Comparison of ENCODE assay signal across 11 cellular contexts in the genomic region with DNA sequence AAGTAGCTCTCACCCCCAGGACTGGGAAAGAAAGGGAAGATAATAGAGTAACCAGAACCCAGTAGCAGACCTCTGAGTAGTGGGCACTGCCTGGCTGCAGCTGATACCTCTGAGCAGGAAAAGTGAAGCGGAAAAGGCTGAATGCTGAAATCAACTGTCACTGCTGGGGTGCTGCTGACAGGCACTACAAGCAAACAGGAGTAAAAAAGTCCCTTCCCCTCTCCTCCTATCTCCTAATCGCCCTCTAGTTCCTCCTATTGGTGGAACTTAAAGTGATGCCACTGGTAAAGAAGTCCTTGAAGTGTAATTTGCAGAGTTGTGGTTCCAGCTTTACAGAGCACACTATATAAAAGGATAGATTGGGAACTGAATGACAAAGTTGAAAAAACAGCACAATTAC. TPM values are rescaled to one million over a fixed set of nuclear protein-coding genes. Genes with fewer than 3 reads are reported as not detected.
DNase-seq lines count a peak whose midpoint lies in the region; ATAC-seq and TF ChIP-seq lines count a peak whose summit lies in the region.
"Had no signal": no experiment of that assay in that cellular context is flagged by ENCODE, and none has a peak within 500 bp of the region (broad histone marks: within the 10 kb centered on the region; RNA-seq: fewer than 3 reads in every experiment).

No MANE protein-coding gene starts in this region.

- intact Hi-C loops in right cardiac atrium (cut with DNase I): loop anchor here (10.0 kb wide), 2 partner anchors 68 to 568 kb away; a partner anchor contains a TSS

- TF ChIP-seq CTCF in epithelial cell of proximal tubule (conservative IDR thresholded peaks at IDR 0.05; ENCODE audit: low read depth, low read length): peak; percentile 56

- peaks cover 13% of the 10 kb centered on the region for H3K4me1 ChIP-seq in skeletal muscle satellite cell (ENCODE audit: control insufficient read depth, insufficient read depth, low read length)
- H3K4me1 ChIP-seq in right cardiac atrium (ENCODE audit: control insufficient read depth, insufficient read depth, low read length): no peaks in the 10 kb centered on the region
- H3K4me1 ChIP-seq: parathyroid adenoma had no signal

- no peak overlapping the region for H3K27ac ChIP-seq in right cardiac atrium (ENCODE audit: low read length)
- H3K27ac ChIP-seq: parathyroid adenoma had no signal

- H3K9me3 ChIP-seq in skeletal muscle satellite cell (replicated peaks; ENCODE audit: low read length) (no peaks in the 10 kb centered on the region), right cardiac atrium (ENCODE audit: control insufficient read depth, low read length) (no peaks in the 10 kb centered on the region)

- no peak for ATAC-seq in HG03175 (IDR thresholded peaks at IDR 0.05; ENCODE audit: unreplicated experiment)
- ATAC-seq in right cardiac atrium: no peak
- ATAC-seq in HG02588 (IDR thresholded peaks at IDR 0.05; ENCODE audit: unreplicated experiment): no peak
- ATAC-seq: stimulated activated naive CD8-positive, alpha-beta T cell treated with anti-CD3 and anti-CD28 coated beads, Interleukin-15, Interleukin-2, amounts not matched to agents 100 U/mL and 50 U/mL, for 24 hours had no signal

- H3K27me3 ChIP-seq in skeletal muscle satellite cell (ENCODE audit: control insufficient read depth, insufficient read depth, low read length) (no peaks in the 10 kb centered on the region), right cardiac atrium (ENCODE audit: control insufficient read depth, insufficient read depth) (no peaks in the 10 kb centered on the region)

- H3K9ac ChIP-seq in skeletal muscle satellite cell (ENCODE audit: low read depth, low read length): no peak overlapping the region
- H3K9ac ChIP-seq: parathyroid adenoma had no signal

- H3K4me2 ChIP-seq in skeletal muscle satellite cell (ENCODE audit: low read length): peak overlapping the region; percentile 72

- 37% methylated on average over 2 of the region's 2 CpGs for WGBS in right cardiac atrium

- DNase-seq in DMS 273 (lab: John Stamatoyannopoulos, UW; ENCODE audit: unreplicated experiment) (peak; percentile 12), DMS 273 treated with DMSO at 0.1 percent for 48 hours (lab: John Stamatoyannopoulos, UW) (no peak), OCI-M2 (lab: John Stamatoyannopoulos, UW; ENCODE audit: unreplicated experiment) (peak; percentile 54), epithelial cell of proximal tubule (ENCODE audit: low read depth) (peak; percentile 15), right cardiac atrium (no peak)
- DNase-seq: 8988T; stimulated activated naive CD8-positive, alpha-beta T cell treated with anti-CD3 and anti-CD28 coated beads, Interleukin-15, Interleukin-2, amounts not matched to agents 100 U/mL and 50 U/mL, for 24 hours had no signal

- H3K36me3 ChIP-seq in skeletal muscle satellite cell (ENCODE audit: insufficient read depth, low read length): no peaks in the 10 kb centered on the region

- peak overlapping the region; percentile 17 for H3K4me3 ChIP-seq in epithelial cell of proximal tubule (ENCODE audit: low read depth, low read length)
- peak overlapping the region; percentile 50 for H3K4me3 ChIP-seq in skeletal muscle satellite cell (ENCODE audit: low read length)
- no peak overlapping the region for H3K4me3 ChIP-seq in right cardiac atrium (ENCODE audit: low read length)

RNA-seq across cellular contexts. Expression of a gene that starts 32.8 kb away (rescaled TPM):
- total RNA-seq in epithelial cell of proximal tubule (6.6 and 15.8 TPM in 2 replicates), right cardiac atrium (10 to 100 TPM in 3 of 4 donors, 1 to 10 TPM in 1; 10.0 to 16.9 (median 15.8) TPM)
- 2.8 and 5.8 TPM in 2 replicates for total RNA-seq in skeletal muscle satellite cell (2012; rRNA removed)
- polyA plus RNA-seq in right cardiac atrium: 8.4 TPM

Comparison
In these comparisons a context has a peak if more than half of its experiments do, and no peak if none do; other contexts are left out.
1. DNase-seq: peak in DMS 273 (single experiment), OCI-M2 (single experiment) and epithelial cell of proximal tubule (single experiment); none in DMS 273 treated with DMSO at 0.1 percent for 48 hours (single experiment) and right cardiac atrium (0 of 3).